Comparison of ENCODE assay signal across 13 cellular contexts in the genomic region with DNA sequence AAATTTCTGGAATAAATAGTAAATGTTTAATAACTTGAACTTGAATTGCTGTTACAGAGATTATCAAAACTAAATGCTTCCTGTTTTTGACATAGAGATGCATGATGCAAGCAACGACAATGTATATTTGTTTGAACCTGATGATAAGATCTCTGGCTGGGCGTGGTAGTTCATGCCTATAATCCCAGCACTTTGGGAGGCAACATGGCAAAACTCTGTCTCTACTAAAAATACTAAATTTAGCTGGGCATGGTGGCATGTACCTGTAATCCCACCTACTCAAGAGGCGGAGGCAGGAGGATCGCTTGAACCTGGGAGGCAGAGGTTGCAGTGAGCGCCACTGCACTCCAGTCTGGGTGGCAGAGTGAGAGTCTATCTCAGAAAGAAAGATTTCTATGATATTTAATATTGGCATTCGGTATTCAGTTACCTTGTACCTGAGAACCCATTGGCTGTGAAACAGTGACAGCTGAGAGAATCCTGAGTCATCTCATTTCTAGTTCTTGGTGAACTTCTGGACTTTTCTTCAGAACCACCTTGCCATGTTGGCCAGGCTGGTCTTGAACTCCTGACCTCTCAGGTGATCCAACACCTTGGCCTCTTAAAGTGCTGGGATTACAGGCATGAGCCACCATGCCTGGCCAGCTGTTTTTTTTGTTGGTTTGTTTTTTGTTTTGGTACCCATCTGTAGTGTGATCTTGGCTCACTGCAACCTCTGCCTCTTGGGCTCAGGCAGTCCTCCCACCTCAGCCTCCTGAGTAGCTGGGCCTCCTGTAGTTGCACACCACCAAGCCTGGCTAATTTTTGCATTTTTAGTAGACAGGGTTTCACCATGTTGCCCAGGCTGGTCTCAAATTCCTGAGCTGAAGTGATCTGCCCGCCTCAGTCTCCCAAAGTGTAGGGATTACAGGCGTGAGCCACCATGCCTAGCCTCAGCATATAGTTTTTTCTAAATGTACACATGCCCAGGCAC. TPM values are rescaled to one million over a fixed set of nuclear protein-coding genes. Genes with fewer than 3 reads are reported as not detected.
DNase-seq lines count a peak whose midpoint lies in the region; ATAC-seq and TF ChIP-seq lines count a peak whose summit lies in the region.
"Had no signal": no experiment of that assay in that cellular context is flagged by ENCODE, and none has a peak within 500 bp of the region (broad histone marks: within the 10 kb centered on the region; RNA-seq: fewer than 3 reads in every experiment).

No MANE protein-coding gene starts in this region.

- no peaks in the 10 kb centered on the region for H3K9me3 Mint-ChIP-seq in stimulated activated naive CD8-positive, alpha-beta T cell treated with anti-CD3 and anti-CD28 coated beads, Interleukin-15, Interleukin-2, amounts not matched to agents 100 ng/mL and 50 ng/mL, for 24 hours
- H3K9me3 Mint-ChIP-seq in T-cell (no peaks in the 10 kb centered on the region), chondrocyte (ENCODE audit: low read depth) (no peaks in the 10 kb centered on the region)

- DNase-seq in stimulated activated naive CD8-positive, alpha-beta T cell treated with anti-CD3 and anti-CD28 coated beads, Interleukin-15, Interleukin-2, amounts not matched to agents 100 U/mL and 50 U/mL, for 24 hours, result no peak
- DNase-seq in T-cell, result no peak
- no peak for DNase-seq in chondrocyte (ENCODE audit: low spot score)
- DNase-seq in SIG-M5 (lab: John Stamatoyannopoulos, UW), result no peak
- DNase-seq in ACHN, result no peak
- no peak for DNase-seq in DMS 273 (lab: John Stamatoyannopoulos, UW; ENCODE audit: unreplicated experiment)
- DNase-seq in posterior vena cava (ENCODE audit: low spot score), result no peak
- DNase-seq: anterior cingulate cortex, esophagus squamous epithelium, MM.1S, SHP77 treated with DMSO at 0.1 percent for 48 hours had no signal

- TF ChIP-seq CTCF in chondrocyte (IDR thresholded peaks at IDR 0.05), result no peak

- peak overlapping the region; percentile 26 for H3K4me3 Mint-ChIP-seq in stimulated activated naive CD8-positive, alpha-beta T cell treated with anti-CD3 and anti-CD28 coated beads, Interleukin-15, Interleukin-2, amounts not matched to agents 100 ng/mL and 50 ng/mL, for 24 hours
- H3K4me3 Mint-ChIP-seq in T-cell (no peak overlapping the region), chondrocyte (ENCODE audit: unreplicated experiment) (no peak overlapping the region)

- H3K27ac Mint-ChIP-seq in stimulated activated naive CD8-positive, alpha-beta T cell treated with anti-CD3 and anti-CD28 coated beads, Interleukin-15, Interleukin-2, amounts not matched to agents 100 ng/mL and 50 ng/mL, for 24 hours, result peak overlapping the region; percentile 52
- H3K27ac Mint-ChIP-seq in T-cell, result peak overlapping the region; percentile 45 to 76
- H3K27ac Mint-ChIP-seq in chondrocyte (ENCODE audit: unreplicated experiment), result peak overlapping the region; percentile 66
- H3K27ac Mint-ChIP-seq: progenitor cell of endocrine pancreas had no signal

- CTCF ChIA-PET in T-cell (lab: Charles Lee), result interaction anchor here (0.5 to 1.5 kb wide), 2 partner anchors 16 to 77 kb away, joined by 3 to 5 read pairs; no protein-coding TSS in a partner anchor

- POLR2A ChIA-PET in T-cell (lab: Charles Lee), result no interaction called here

- intact Hi-C loops in posterior vena cava (cut with DNase I), result no loop called here

- ATAC-seq in stimulated activated naive CD8-positive, alpha-beta T cell treated with anti-CD3 and anti-CD28 coated beads, Interleukin-15, Interleukin-2, amounts not matched to agents 100 U/mL and 50 U/mL, for 24 hours, result no peak
- no peak for ATAC-seq in T-cell (replicated peaks in 1 of 4)

- H3K4me1 Mint-ChIP-seq in stimulated activated naive CD8-positive, alpha-beta T cell treated with anti-CD3 and anti-CD28 coated beads, Interleukin-15, Interleukin-2, amounts not matched to agents 100 ng/mL and 50 ng/mL, for 24 hours (ENCODE audit: low read depth), result peaks cover 43% of the 10 kb centered on the region
- H3K4me1 Mint-ChIP-seq in T-cell, result peaks cover 37 to 38% (median 37%) of the 10 kb centered on the region in 3 donors
- peaks cover 72% of the 10 kb centered on the region for H3K4me1 Mint-ChIP-seq in chondrocyte (ENCODE audit: low read depth)

- H3K36me3 Mint-ChIP-seq in stimulated activated naive CD8-positive, alpha-beta T cell treated with anti-CD3 and anti-CD28 coated beads, Interleukin-15, Interleukin-2, amounts not matched to agents 100 ng/mL and 50 ng/mL, for 24 hours (ENCODE audit: low read depth), result peaks cover 88% of the 10 kb centered on the region
- H3K36me3 Mint-ChIP-seq in T-cell, result peaks cover 68% of the 10 kb centered on the region
- peaks cover 50% of the 10 kb centered on the region for H3K36me3 Mint-ChIP-seq in chondrocyte (ENCODE audit: low read depth)

- no peaks in the 10 kb centered on the region for H3K27me3 Mint-ChIP-seq in stimulated activated naive CD8-positive, alpha-beta T cell treated with anti-CD3 and anti-CD28 coated beads, Interleukin-15, Interleukin-2, amounts not matched to agents 100 ng/mL and 50 ng/mL, for 24 hours
- H3K27me3 Mint-ChIP-seq in T-cell (no peaks in the 10 kb centered on the region), chondrocyte (ENCODE audit: low read depth) (no peaks in the 10 kb centered on the region)
- H3K27me3 Mint-ChIP-seq: progenitor cell of endocrine pancreas had no signal

- in situ Hi-C loops in ACHN (cut with HindIII; ENCODE audit: low pct_ligation_motif_present, low pct_unique_long_range_greater_than_20kb, low sequenced_read_pairs), result no loop called here

RNA-seq across cellular contexts. Expression of gene FGF18, which starts 10.0 kb away (rescaled TPM):
- total RNA-seq in T-cell (under 1 TPM in 4 of 5 donors, not detected in 1; 0.16 to 0.58 (median 0.21) TPM), chondrocyte (1.7 to 18.1 TPM (median 2.1 TPM) in 3 replicates), posterior vena cava (10 to 100 TPM in 1 of 2 donors, 1 to 10 TPM in 1; 6.6 to 11.5 TPM)

RNA-seq across cellular contexts. Expression of gene NPM1, which starts 21.8 kb away (rescaled TPM):
- 1,000 to 10,000 TPM in 2 of 5 donors, 100 to 1,000 TPM in 3; 940 to 1,150 (median 989) TPM for total RNA-seq in T-cell
- 774 to 814 TPM (median 795 TPM) in 3 replicates for total RNA-seq in chondrocyte
- total RNA-seq in posterior vena cava, result 100 to 1,000 TPM; 500 to 508 TPM
